8 cellular contexts compared by ENCODE assay signal in genomic region chr14:51884086-51884927, GRCh38. TPM values are rescaled to one million over a fixed set of nuclear protein-coding genes. Genes with fewer than 3 reads are reported as not detected.
DNase-seq lines count a peak whose midpoint lies in the region; ATAC-seq and TF ChIP-seq lines count a peak whose summit lies in the region.

No MANE protein-coding gene starts in this region.

- no peaks in the 10 kb centered on the region for H3K9me3 ChIP-seq in H9 (ENCODE audit: control insufficient read depth, low read depth, low read length)
- no peaks in the 10 kb centered on the region for H3K9me3 ChIP-seq in HAP-1

- ATAC-seq in activated CD4-positive, CD25-positive, alpha-beta regulatory T cell treated with anti-CD3 and anti-CD28 coated beads, Interleukin-2, amount 50 U/mL, for 24 hours: peak; percentile 35 to 51
- ATAC-seq in HG03103 (IDR thresholded peaks at IDR 0.05; ENCODE audit: low read depth, unreplicated experiment): peak; percentile 76

- no peak overlapping the region for H3K23ac ChIP-seq in H9 (ENCODE audit: insufficient read length, low read depth, low read length)

- no peak overlapping the region for H3K4me3 ChIP-seq in HAP-1

- H2BK20ac ChIP-seq in H9 (ENCODE audit: low read depth, low read length, poor library complexity, severe bottlenecking): no peak overlapping the region

- no peak overlapping the region for H3K27ac ChIP-seq in H9 (ENCODE audit: insufficient read length, low read depth, low read length)

- no peak overlapping the region for H2AK5ac ChIP-seq in H9 (ENCODE audit: insufficient read length, low read length)

- H3K4ac ChIP-seq in H9 (ENCODE audit: low read depth, low read length): no peak overlapping the region

- H2BK120ac ChIP-seq in H9 (ENCODE audit: low read depth, low read length, poor library complexity, severe bottlenecking): no peak overlapping the region

- no peaks in the 10 kb centered on the region for H3K23me2 ChIP-seq in H9 (ENCODE audit: insufficient read length, low read depth, low read length, poor library complexity, severe bottlenecking)

- no peak overlapping the region for H3K9ac ChIP-seq in H9 (ENCODE audit: extremely low read depth, insufficient read length, low read length)

- H2AFZ ChIP-seq in H9 (ENCODE audit: low read length): no peak overlapping the region

- H4K20me1 ChIP-seq in H9 (ENCODE audit: control insufficient read depth, insufficient read depth, insufficient read length): no peaks in the 10 kb centered on the region

- no peak overlapping the region for H2BK12ac ChIP-seq in H9 (ENCODE audit: insufficient read length, low read depth, low read length)

- no peaks in the 10 kb centered on the region for H3K79me1 ChIP-seq in H9 (ENCODE audit: insufficient read depth, low read depth, low read length, poor library complexity, severe bottlenecking)

- in situ Hi-C loops in HAP-1 (cut with MboI; ENCODE audit: low sequenced_read_pairs): no loop called here

- H2BK5ac ChIP-seq in H9 (ENCODE audit: insufficient read length, low read length): no peak overlapping the region

- no peak overlapping the region for H3K4me3 Mint-ChIP-seq in activated CD4-positive, alpha-beta memory T cell treated with anti-CD3 and anti-CD28 coated beads, Interleukin-2, amount 10 ng/mL, durations not matched to agents 7 days and 5 days
- H3K4me3 Mint-ChIP-seq in mesothelial cell of epicardium (no peak overlapping the region), H9 (no peak overlapping the region)

- WGBS in H9 (ENCODE audit: extremely low coverage, insufficient read length, low lambda C conversion rate): no CpG with 5 or more reads among the region's 7 CpGs

- no peak overlapping the region for H3K14ac ChIP-seq in H9 (ENCODE audit: insufficient read depth, low read length)

- no peaks in the 10 kb centered on the region for H3K79me2 ChIP-seq in H9 (ENCODE audit: insufficient read depth, low read length)

- H3K4me2 ChIP-seq in H9 (ENCODE audit: insufficient read depth, insufficient read length, low read length): no peak overlapping the region

- TF ChIP-seq CTCF in mesothelial cell of epicardium (IDR thresholded peaks at IDR 0.05; ENCODE audit: unreplicated experiment) (no peak), H9 (conservative IDR thresholded peaks at IDR 0.05) (no peak)

- CTCF ChIA-PET in activated CD4-positive, alpha-beta memory T cell treated with anti-CD3 and anti-CD28 coated beads, Interleukin-2, amount 10 ng/mL, durations not matched to agents 7 days and 5 days (lab: Charles Lee): interaction anchor here (0.9 to 1.7 kb wide), 3 partner anchors 15 to 95 kb away, joined by 3 to 5 read pairs (median 4); no protein-coding TSS in a partner anchor

- no peak for DNase-seq in activated CD4-positive, CD25-positive, alpha-beta regulatory T cell (lab: John Stamatoyannopoulos, UW)
- no peak for DNase-seq in activated CD4-positive, alpha-beta memory T cell treated with anti-CD3 and anti-CD28 coated beads, Interleukin-2, amount 10 ng/mL, durations not matched to agents 7 days and 5 days
- DNase-seq in mesothelial cell of epicardium (ENCODE audit: low spot score in 2 of 2, unreplicated experiment in 2 of 2): no peak
- DNase-seq in H9: no peak
- no peak for DNase-seq in NCI-H2107 (lab: John Stamatoyannopoulos, UW)
- DNase-seq in HAP-1 (ENCODE audit: low spot score in 2 of 2): no peak

- H3K36me3 Mint-ChIP-seq in activated CD4-positive, alpha-beta memory T cell treated with anti-CD3 and anti-CD28 coated beads, Interleukin-2, amount 10 ng/mL, durations not matched to agents 7 days and 5 days (ENCODE audit: low read depth): peaks cover 70% of the 10 kb centered on the region
- H3K36me3 Mint-ChIP-seq in mesothelial cell of epicardium: no peaks in the 10 kb centered on the region
- H3K36me3 Mint-ChIP-seq in H9 (ENCODE audit: insufficient read depth in 1 of 3, low read depth in 3 of 3): no peaks in the 10 kb centered on the region

- H3K18ac ChIP-seq in H9 (ENCODE audit: insufficient read length, low read depth, low read length): no peak overlapping the region

- H3K36me3 ChIP-seq in HAP-1 (replicated peaks): no peaks in the 10 kb centered on the region

- H2BK15ac ChIP-seq in H9 (ENCODE audit: low read depth, low read length): no peak overlapping the region

- no peak overlapping the region for H4K5ac ChIP-seq in H9 (ENCODE audit: insufficient read length, low read depth, low read length)

- no peaks in the 10 kb centered on the region for H3K27me3 Mint-ChIP-seq in activated CD4-positive, alpha-beta memory T cell treated with anti-CD3 and anti-CD28 coated beads, Interleukin-2, amount 10 ng/mL, durations not matched to agents 7 days and 5 days
- no peaks in the 10 kb centered on the region for H3K27me3 Mint-ChIP-seq in mesothelial cell of epicardium (ENCODE audit: low read depth)
- H3K27me3 Mint-ChIP-seq in H9 (ENCODE audit: low read depth): no peaks in the 10 kb centered on the region

- no peaks in the 10 kb centered on the region for H3K4me1 ChIP-seq in H9 (ENCODE audit: insufficient read depth, low read length)
- 0 out of 2 replicates have a peak, but pooled peaks cover 3% of the 10 kb centered on the region for H3K4me1 ChIP-seq in HAP-1

- H4K8ac ChIP-seq in H9 (replicated peaks; ENCODE audit: insufficient read length, low read depth, low read length): no peak overlapping the region

- H4K91ac ChIP-seq in H9 (ENCODE audit: insufficient read length, low read depth, low read length): no peak overlapping the region

- H3K27me3 ChIP-seq in H9 (ENCODE audit: insufficient read depth, low read length) (no peaks in the 10 kb centered on the region), HAP-1 (ENCODE audit: low read depth) (no peaks in the 10 kb centered on the region; the same call in 1 of the 2 replicates)

- H3K56ac ChIP-seq in H9 (ENCODE audit: insufficient read length, low read depth, low read length): no peak overlapping the region

- H3T11ph ChIP-seq in H9 (ENCODE audit: low read length): no peak overlapping the region

- POLR2A ChIA-PET in activated CD4-positive, alpha-beta memory T cell treated with anti-CD3 and anti-CD28 coated beads, Interleukin-2, amount 10 ng/mL, durations not matched to agents 7 days and 5 days (lab: Charles Lee): interaction anchor here (0.7 to 5.5 kb wide), 7 partner anchors 10 to 82 kb away, joined by 3 to 27 read pairs (median 3); partner anchors contain the start of gene GNG2

- peak overlapping the region; percentile 61 for H3K27ac Mint-ChIP-seq in activated CD4-positive, alpha-beta memory T cell treated with anti-CD3 and anti-CD28 coated beads, Interleukin-2, amount 10 ng/mL, durations not matched to agents 7 days and 5 days
- H3K27ac Mint-ChIP-seq in mesothelial cell of epicardium (peak overlapping the region; percentile 70), H9 (no peak overlapping the region)

- peaks cover 61% of the 10 kb centered on the region for H3K4me1 Mint-ChIP-seq in activated CD4-positive, alpha-beta memory T cell treated with anti-CD3 and anti-CD28 coated beads, Interleukin-2, amount 10 ng/mL, durations not matched to agents 7 days and 5 days
- H3K4me1 Mint-ChIP-seq in mesothelial cell of epicardium (peaks cover 27% of the 10 kb centered on the region), H9 (no peaks in the 10 kb centered on the region)

- H3K9me3 Mint-ChIP-seq in activated CD4-positive, alpha-beta memory T cell treated with anti-CD3 and anti-CD28 coated beads, Interleukin-2, amount 10 ng/mL, durations not matched to agents 7 days and 5 days: no peaks in the 10 kb centered on the region
- no peaks in the 10 kb centered on the region for H3K9me3 Mint-ChIP-seq in mesothelial cell of epicardium
- no peaks in the 10 kb centered on the region for H3K9me3 Mint-ChIP-seq in H9

RNA-seq across cellular contexts. Expression of gene GNG2, which starts 23.9 kb away (rescaled TPM):
- 100 to 1,000 TPM; 296 to 304 TPM for total RNA-seq in activated CD4-positive, alpha-beta memory T cell treated with anti-CD3 and anti-CD28 coated beads, Interleukin-2, amount 10 ng/mL, durations not matched to agents 7 days and 5 days
- total RNA-seq in mesothelial cell of epicardium (47.2 to 56.2 TPM (median 52.4 TPM) in 3 replicates), H9 (2021) (7.0 and 7.9 TPM in 2 replicates)

Comparison
In these comparisons a context has a peak if more than half of its experiments do, and no peak if none do; other contexts are left out.
1. H3K27ac Mint-ChIP-seq: peak in activated CD4-positive, alpha-beta memory T cell treated with anti-CD3 and anti-CD28 coated beads, Interleukin-2, amount 10 ng/mL, durations not matched to agents 7 days and 5 days (single experiment) and mesothelial cell of epicardium (single experiment); none in H9 (0 of 3).